ENCODE assay signal across 20 cellular contexts in genomic region chr4:79048878-79049277, GRCh38.
"Had no signal": no experiment of that assay in that cellular context is flagged by ENCODE, and none has a peak within 500 bp of the region (broad histone marks: within the 10 kb centered on the region; RNA-seq: fewer than 3 reads in every experiment).

No MANE protein-coding gene starts in this region.

- FAIRE-seq: TTC549 had no signal

- H3K36me3 ChIP-seq: ascending aorta had no signal

- H3K27ac ChIP-seq: ascending aorta, body of pancreas had no signal

- H3K4me3 ChIP-seq: ascending aorta, body of pancreas had no signal

- H3K9me3 ChIP-seq: ascending aorta, body of pancreas had no signal

- ATAC-seq: activated naive CD4-positive, alpha-beta T cell treated with anti-CD3 and anti-CD28 coated beads, Interleukin-2, amount 50 U/mL, for 72 hours; activated naive CD8-positive, alpha-beta T cell treated with anti-CD3 and anti-CD28 coated beads, Interleukin-2, amount 50 U/mL, for 24 hours; activated T-cell treated with anti-CD3 and anti-CD28 coated beads, Interleukin-2, amount 50 U/mL, for 4 hours; body of pancreas; PC-3 had no signal

- DNase-seq: activated CD4-positive, alpha-beta memory T cell treated with anti-CD3 and anti-CD28 coated beads for 36 hours; activated CD4-positive, alpha-beta T cell treated with anti-CD3 and anti-CD28 coated beads, Interleukin-2, amount 10 ng/mL, durations not matched to agents 7 days and 5 days; activated CD4-positive, CD25-positive, alpha-beta regulatory T cell; activated CD8-positive, alpha-beta memory T cell treated with anti-CD3 and anti-CD28 coated beads for 24 hours; activated effector memory CD4-positive, alpha-beta T cell treated with anti-CD3 and anti-CD28 coated beads, Interleukin-2, amount 50 U/mL, for 16 hours; activated naive CD4-positive, alpha-beta T cell treated with Interleukin-2 at 50 U/mL for 16 hours; activated naive CD8-positive, alpha-beta T cell treated with anti-CD3 and anti-CD28 coated beads, Interleukin-2, amount 50 U/mL, for 24 hours; activated T-cell treated with anti-CD3 and anti-CD28 coated beads, Interleukin-2, amount 50 U/mL, for 4 hours; amniotic stem cell; body of pancreas; KBM-7; NCI-H1048; NCI-H1417 treated with DMSO at 0.1 percent for 48 hours; NCI-H187; NCI-H82; PC-3; SHP77 treated with DMSO at 0.1 percent for 48 hours had no signal

- H3K27me3 ChIP-seq: ascending aorta, body of pancreas had no signal
